Comparison of ENCODE assay signal across 1 cellular context in the genomic region with DNA sequence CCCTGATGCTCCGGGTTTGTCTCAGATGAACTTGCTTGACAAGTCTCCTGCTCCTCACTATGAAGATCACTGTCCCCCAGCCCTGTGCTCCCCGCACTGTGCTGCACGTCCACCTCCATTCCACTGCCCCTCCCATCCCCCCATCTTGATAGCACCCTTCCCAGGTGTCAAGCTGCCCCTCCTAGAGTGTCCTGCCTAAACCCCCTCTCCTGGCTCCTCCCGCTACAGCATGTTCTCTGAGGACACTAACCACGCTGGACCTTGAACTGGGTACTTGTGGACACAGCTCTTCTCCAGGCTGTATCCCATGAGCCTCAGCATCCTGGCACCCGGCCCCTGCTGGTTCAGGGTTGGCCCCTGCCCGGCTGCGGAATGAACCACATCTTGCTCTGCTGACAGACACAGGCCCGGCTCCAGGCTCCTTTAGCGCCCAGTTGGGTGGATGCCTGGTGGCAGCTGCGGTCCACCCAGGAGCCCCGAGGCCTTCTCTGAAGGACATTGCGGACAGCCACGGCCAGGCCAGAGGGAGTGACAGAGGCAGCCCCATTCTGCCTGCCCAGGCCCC.
TF ChIP-seq lines count a peak whose summit lies in the region.

No MANE protein-coding gene starts in this region.

TF ChIP-seq in HepG2, 621 proteins besides CTCF, POLR2A, EP300 and RAD21 (continued from another document and continues in another):
- TF ChIP-seq, protein P1, sequence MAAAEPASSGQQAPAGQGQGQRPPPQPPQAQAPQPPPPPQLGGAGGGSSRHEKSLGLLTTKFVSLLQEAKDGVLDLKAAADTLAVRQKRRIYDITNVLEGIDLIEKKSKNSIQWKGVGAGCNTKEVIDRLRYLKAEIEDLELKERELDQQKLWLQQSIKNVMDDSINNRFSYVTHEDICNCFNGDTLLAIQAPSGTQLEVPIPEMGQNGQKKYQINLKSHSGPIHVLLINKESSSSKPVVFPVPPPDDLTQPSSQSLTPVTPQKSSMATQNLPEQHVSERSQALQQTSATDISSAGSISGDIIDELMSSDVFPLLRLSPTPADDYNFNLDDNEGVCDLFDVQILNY (CRISPR knock-in tag; conservative IDR thresholded peaks at IDR 0.05), result no peak
- TF ChIP-seq ZFY (CRISPR knock-in tag; IDR thresholded peaks at IDR 0.05) (peak; percentile 59), ZNF569 (CRISPR knock-in tag; IDR thresholded peaks at IDR 0.05; ENCODE audit: borderline replicate concordance) (no peak), ZSCAN29 (CRISPR knock-in tag; conservative IDR thresholded peaks at IDR 0.05) (peak; percentile 83; the same call in 1 of the 2 replicates), POLR2G (IDR thresholded peaks at IDR 0.05; ENCODE audit: low read depth, low read length) (0 out of 2 replicates have a peak, but pooled peaks have one; percentile 25), SOX6 (IDR thresholded peaks at IDR 0.05) (no peak), SOX6 (CRISPR knock-in tag; IDR thresholded peaks at IDR 0.05) (peak; percentile 71), PLRG1 (conservative IDR thresholded peaks at IDR 0.05) (no peak), NR2F6 (IDR thresholded peaks at IDR 0.05) (no peak; the same call in 1 of the 2 replicates), NR2F6 (CRISPR knock-in tag; IDR thresholded peaks at IDR 0.05) (peak; percentile 42; the same call in 1 of the 2 replicates), RXRA (CRISPR knock-in tag; IDR thresholded peaks at IDR 0.05) (peak; percentile 90), ZNF44 (CRISPR knock-in tag; IDR thresholded peaks at IDR 0.05) (no peak), BCL6 (CRISPR knock-in tag; IDR thresholded peaks at IDR 0.05) (0 out of 2 replicates have a peak, but pooled peaks have one; percentile 39), ZNF510 (CRISPR knock-in tag; IDR thresholded peaks at IDR 0.05; ENCODE audit: low read depth) (peak; percentile 47; the same call in 1 of the 2 replicates), HNRNPK (IDR thresholded peaks at IDR 0.05; ENCODE audit: low read depth, low read length, poor library complexity, severe bottlenecking) (no peak), ZNF468 (CRISPR knock-in tag; IDR thresholded peaks at IDR 0.05) (no peak), ZNF782 (CRISPR knock-in tag; IDR thresholded peaks at IDR 0.05; ENCODE audit: borderline replicate concordance) (0 out of 2 replicates have a peak, but pooled peaks have one; percentile 10), TCF12 (IDR thresholded peaks at IDR 0.05) (no peak), TCF12 (CRISPR knock-in tag; IDR thresholded peaks at IDR 0.05) (0 out of 2 replicates have a peak, but pooled peaks have one; percentile 34), ZNF333 (CRISPR knock-in tag; IDR thresholded peaks at IDR 0.05; ENCODE audit: borderline replicate concordance) (0 out of 2 replicates have a peak, but pooled peaks have one; percentile 68), ZFP90 (CRISPR knock-in tag; IDR thresholded peaks at IDR 0.05; ENCODE audit: borderline replicate concordance) (0 out of 2 replicates have a peak, but pooled peaks have one; percentile 1), ZNF724P (CRISPR knock-in tag; IDR thresholded peaks at IDR 0.05; ENCODE audit: borderline replicate concordance) (peak; percentile 25; the same call in 1 of the 2 replicates), GATAD1 (CRISPR knock-in tag; IDR thresholded peaks at IDR 0.05) (peak; percentile 71), SIN3A (IDR thresholded peaks at IDR 0.05; ENCODE audit: borderline replicate concordance, low read depth, low read length) (peak; percentile 65; the same call in 1 of the 2 replicates), SAP130 (CRISPR knock-in tag; IDR thresholded peaks at IDR 0.05; ENCODE audit: low read depth) (peak; percentile 80), MEIS2 (CRISPR knock-in tag; IDR thresholded peaks at IDR 0.05) (no peak), DPF2 (CRISPR knock-in tag; IDR thresholded peaks at IDR 0.05; ENCODE audit: borderline replicate concordance, low read depth) (no peak; the same call in 1 of the 2 replicates), CREM (IDR thresholded peaks at IDR 0.05) (0 out of 2 replicates have a peak, but pooled peaks have one; percentile 23), CREM (CRISPR knock-in tag; IDR thresholded peaks at IDR 0.05) (no peak), ZNF75D (CRISPR knock-in tag; IDR thresholded peaks at IDR 0.05; ENCODE audit: borderline replicate concordance) (no peak), ZMYM3 (CRISPR knock-in tag; IDR thresholded peaks at IDR 0.05) (peak; percentile 61; the same call in 1 of the 2 replicates), TGIF2 (CRISPR knock-in tag; IDR thresholded peaks at IDR 0.05) (no peak), SMAD9 (CRISPR knock-in tag; IDR thresholded peaks at IDR 0.05) (no peak), PCBP1 (IDR thresholded peaks at IDR 0.05; ENCODE audit: borderline replicate concordance, low read depth, low read length) (peak; percentile 12; the same call in 1 of the 2 replicates)
- TF ChIP-seq, protein P2, sequence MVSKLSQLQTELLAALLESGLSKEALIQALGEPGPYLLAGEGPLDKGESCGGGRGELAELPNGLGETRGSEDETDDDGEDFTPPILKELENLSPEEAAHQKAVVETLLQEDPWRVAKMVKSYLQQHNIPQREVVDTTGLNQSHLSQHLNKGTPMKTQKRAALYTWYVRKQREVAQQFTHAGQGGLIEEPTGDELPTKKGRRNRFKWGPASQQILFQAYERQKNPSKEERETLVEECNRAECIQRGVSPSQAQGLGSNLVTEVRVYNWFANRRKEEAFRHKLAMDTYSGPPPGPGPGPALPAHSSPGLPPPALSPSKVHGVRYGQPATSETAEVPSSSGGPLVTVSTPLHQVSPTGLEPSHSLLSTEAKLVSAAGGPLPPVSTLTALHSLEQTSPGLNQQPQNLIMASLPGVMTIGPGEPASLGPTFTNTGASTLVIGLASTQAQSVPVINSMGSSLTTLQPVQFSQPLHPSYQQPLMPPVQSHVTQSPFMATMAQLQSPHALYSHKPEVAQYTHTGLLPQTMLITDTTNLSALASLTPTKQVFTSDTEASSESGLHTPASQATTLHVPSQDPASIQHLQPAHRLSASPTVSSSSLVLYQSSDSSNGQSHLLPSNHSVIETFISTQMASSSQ (IDR thresholded peaks at IDR 0.05; ENCODE audit: low read depth), result no peak
- TF ChIP-seq, protein P2 (CRISPR knock-in tag; IDR thresholded peaks at IDR 0.05; ENCODE audit: borderline replicate concordance), result peak; percentile 67
- TF ChIP-seq, protein P3, sequence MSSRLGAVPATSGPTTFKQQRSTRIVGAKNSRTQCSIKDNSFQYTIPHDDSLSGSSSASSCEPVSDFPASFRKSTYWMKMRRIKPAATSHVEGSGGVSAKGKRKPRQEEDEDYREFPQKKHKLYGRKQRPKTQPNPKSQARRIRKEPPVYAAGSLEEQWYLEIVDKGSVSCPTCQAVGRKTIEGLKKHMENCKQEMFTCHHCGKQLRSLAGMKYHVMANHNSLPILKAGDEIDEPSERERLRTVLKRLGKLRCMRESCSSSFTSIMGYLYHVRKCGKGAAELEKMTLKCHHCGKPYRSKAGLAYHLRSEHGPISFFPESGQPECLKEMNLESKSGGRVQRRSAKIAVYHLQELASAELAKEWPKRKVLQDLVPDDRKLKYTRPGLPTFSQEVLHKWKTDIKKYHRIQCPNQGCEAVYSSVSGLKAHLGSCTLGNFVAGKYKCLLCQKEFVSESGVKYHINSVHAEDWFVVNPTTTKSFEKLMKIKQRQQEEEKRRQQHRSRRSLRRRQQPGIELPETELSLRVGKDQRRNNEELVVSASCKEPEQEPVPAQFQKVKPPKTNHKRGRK (CRISPR knock-in tag; IDR thresholded peaks at IDR 0.05), result no peak
- TF ChIP-seq, protein P4, sequence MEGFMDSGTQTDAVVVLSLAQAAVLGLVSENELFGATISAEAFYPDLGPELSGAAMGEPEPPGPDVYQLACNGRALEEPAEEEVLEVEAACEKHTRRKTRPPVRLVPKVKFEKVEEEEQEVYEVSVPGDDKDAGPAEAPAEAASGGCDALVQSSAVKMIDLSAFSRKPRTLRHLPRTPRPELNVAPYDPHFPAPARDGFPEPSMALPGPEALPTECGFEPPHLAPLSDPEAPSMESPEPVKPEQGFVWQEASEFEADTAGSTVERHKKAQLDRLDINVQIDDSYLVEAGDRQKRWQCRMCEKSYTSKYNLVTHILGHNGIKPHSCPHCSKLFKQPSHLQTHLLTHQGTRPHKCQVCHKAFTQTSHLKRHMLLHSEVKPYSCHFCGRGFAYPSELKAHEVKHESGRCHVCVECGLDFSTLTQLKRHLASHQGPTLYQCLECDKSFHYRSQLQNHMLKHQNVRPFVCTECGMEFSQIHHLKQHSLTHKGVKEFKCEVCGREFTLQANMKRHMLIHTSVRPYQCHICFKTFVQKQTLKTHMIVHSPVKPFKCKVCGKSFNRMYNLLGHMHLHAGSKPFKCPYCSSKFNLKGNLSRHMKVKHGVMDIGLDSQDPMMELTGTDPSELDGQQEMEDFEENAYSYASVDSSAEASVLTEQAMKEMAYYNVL (CRISPR knock-in tag; IDR thresholded peaks at IDR 0.05; ENCODE audit: borderline replicate concordance), result peak; percentile 60; the same call in 1 of the 2 replicates
- TF ChIP-seq, protein P5, sequence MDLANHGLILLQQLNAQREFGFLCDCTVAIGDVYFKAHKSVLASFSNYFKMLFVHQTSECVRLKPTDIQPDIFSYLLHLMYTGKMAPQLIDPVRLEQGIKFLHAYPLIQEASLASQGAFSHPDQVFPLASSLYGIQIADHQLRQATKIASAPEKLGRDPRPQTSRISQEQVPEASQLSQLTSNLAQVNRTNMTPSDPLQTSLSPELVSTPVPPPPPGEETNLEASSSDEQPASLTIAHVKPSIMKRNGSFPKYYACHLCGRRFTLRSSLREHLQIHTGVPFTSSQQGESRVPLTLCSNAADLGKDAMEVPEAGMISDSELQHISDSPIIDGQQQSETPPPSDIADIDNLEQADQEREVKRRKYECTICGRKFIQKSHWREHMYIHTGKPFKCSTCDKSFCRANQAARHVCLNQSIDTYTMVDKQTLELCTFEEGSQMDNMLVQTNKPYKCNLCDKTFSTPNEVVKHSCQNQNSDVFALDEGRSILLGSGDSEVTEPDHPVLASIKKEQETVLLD (CRISPR knock-in tag; IDR thresholded peaks at IDR 0.05; ENCODE audit: low read depth), result no peak
- TF ChIP-seq, protein P6, sequence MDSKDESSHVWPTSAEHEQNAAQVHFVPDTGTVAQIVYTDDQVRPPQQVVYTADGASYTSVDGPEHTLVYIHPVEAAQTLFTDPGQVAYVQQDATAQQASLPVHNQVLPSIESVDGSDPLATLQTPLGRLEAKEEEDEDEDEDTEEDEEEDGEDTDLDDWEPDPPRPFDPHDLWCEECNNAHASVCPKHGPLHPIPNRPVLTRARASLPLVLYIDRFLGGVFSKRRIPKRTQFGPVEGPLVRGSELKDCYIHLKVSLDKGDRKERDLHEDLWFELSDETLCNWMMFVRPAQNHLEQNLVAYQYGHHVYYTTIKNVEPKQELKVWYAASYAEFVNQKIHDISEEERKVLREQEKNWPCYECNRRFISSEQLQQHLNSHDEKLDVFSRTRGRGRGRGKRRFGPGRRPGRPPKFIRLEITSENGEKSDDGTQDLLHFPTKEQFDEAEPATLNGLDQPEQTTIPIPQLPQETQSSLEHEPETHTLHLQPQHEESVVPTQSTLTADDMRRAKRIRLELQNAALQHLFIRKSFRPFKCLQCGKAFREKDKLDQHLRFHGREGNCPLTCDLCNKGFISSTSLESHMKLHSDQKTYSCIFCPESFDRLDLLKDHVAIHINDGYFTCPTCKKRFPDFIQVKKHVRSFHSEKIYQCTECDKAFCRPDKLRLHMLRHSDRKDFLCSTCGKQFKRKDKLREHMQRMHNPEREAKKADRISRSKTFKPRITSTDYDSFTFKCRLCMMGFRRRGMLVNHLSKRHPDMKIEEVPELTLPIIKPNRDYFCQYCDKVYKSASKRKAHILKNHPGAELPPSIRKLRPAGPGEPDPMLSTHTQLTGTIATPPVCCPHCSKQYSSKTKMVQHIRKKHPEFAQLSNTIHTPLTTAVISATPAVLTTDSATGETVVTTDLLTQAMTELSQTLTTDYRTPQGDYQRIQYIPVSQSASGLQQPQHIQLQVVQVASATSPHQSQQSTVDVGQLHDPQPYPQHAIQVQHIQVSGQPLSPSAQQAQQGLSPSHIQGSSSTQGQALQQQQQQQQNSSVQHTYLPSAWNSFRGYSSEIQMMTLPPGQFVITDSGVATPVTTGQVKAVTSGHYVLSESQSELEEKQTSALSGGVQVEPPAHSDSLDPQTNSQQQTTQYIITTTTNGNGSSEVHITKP (CRISPR knock-in tag; IDR thresholded peaks at IDR 0.05; ENCODE audit: low read depth), result peak; percentile 86
- TF ChIP-seq, protein P7, sequence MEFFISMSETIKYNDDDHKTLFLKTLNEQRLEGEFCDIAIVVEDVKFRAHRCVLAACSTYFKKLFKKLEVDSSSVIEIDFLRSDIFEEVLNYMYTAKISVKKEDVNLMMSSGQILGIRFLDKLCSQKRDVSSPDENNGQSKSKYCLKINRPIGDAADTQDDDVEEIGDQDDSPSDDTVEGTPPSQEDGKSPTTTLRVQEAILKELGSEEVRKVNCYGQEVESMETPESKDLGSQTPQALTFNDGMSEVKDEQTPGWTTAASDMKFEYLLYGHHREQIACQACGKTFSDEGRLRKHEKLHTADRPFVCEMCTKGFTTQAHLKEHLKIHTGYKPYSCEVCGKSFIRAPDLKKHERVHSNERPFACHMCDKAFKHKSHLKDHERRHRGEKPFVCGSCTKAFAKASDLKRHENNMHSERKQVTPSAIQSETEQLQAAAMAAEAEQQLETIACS (CRISPR knock-in tag; IDR thresholded peaks at IDR 0.05), result no peak
- TF ChIP-seq, protein P8, sequence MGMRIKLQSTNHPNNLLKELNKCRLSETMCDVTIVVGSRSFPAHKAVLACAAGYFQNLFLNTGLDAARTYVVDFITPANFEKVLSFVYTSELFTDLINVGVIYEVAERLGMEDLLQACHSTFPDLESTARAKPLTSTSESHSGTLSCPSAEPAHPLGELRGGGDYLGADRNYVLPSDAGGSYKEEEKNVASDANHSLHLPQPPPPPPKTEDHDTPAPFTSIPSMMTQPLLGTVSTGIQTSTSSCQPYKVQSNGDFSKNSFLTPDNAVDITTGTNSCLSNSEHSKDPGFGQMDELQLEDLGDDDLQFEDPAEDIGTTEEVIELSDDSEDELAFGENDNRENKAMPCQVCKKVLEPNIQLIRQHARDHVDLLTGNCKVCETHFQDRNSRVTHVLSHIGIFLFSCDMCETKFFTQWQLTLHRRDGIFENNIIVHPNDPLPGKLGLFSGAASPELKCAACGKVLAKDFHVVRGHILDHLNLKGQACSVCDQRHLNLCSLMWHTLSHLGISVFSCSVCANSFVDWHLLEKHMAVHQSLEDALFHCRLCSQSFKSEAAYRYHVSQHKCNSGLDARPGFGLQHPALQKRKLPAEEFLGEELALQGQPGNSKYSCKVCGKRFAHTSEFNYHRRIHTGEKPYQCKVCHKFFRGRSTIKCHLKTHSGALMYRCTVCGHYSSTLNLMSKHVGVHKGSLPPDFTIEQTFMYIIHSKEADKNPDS (CRISPR knock-in tag; IDR thresholded peaks at IDR 0.05), result 0 out of 2 replicates have a peak, but pooled peaks have one; percentile 68
